9 cellular contexts compared by ENCODE assay signal in the genomic region with DNA sequence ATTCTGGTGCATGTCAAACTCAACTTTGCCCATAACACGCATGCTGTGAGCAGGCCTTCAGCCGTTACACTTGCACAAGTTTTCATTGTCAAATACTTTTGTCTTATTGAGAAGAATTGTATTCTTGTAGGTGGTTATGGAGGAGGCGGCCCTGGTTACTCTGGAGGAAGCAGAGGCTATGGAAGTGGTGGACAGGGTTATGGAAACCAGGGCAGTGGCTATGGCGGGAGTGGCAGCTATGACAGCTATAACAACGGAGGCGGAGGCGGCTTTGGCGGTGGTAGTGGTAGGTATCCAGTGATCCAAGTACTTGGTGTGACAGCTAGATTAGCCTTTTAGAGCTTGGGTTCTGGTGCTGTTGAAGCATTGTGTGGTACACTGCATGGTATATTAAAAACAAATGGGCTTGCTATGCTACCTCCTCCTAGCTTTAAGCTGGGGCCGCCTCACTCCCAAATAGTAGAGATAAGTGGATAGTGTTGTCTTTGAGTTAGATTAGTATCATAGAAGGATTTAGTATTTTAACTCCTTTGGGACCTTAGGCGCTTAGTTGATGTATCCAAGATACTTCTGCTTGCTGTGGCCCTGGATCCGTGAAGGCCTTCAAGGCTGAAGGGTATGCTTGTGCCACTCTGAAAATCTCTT. TPM values are rescaled to one million over a fixed set of nuclear protein-coding genes. Genes with fewer than 3 reads are reported as not detected.
DNase-seq lines count a peak whose midpoint lies in the region; TF ChIP-seq lines count a peak whose summit lies in the region.
"Had no signal": no experiment of that assay in that cellular context is flagged by ENCODE, and none has a peak within 500 bp of the region (broad histone marks: within the 10 kb centered on the region; RNA-seq: fewer than 3 reads in every experiment).

No MANE protein-coding gene starts in this region.

- H3K4me2 ChIP-seq in osteoblast (ENCODE audit: insufficient read depth, low read length), result peak overlapping the region; percentile 98

- peaks cover 0 to 51% (median 0%) of the 10 kb centered on the region in 3 donors for H3K4me1 Mint-ChIP-seq in CD8-positive, alpha-beta memory T cell
- peaks cover 52% of the 10 kb centered on the region for H3K4me1 Mint-ChIP-seq in chondrocyte (ENCODE audit: low read depth)

- H3K4me3 Mint-ChIP-seq in CD8-positive, alpha-beta memory T cell, result peak overlapping the region in 1 of 7 donors; percentile 74
- no peak overlapping the region for H3K4me3 Mint-ChIP-seq in chondrocyte (ENCODE audit: unreplicated experiment)

- DNase-seq in CD8-positive, alpha-beta memory T cell, result no peak
- DNase-seq in MG63 (peak; percentile 22), osteoblast (ENCODE audit: insufficient read length, low spot score, missing footprints) (peak; percentile 22), chondrocyte (ENCODE audit: low spot score) (no peak), NCI-H2227 (lab: John Stamatoyannopoulos, UW; ENCODE audit: unreplicated experiment) (no peak), activated T-cell treated with anti-CD3 and anti-CD28 coated beads for 4 hours (no peak), NCI-H524 (lab: John Stamatoyannopoulos, UW) (no peak)
- no peak for DNase-seq in effector memory CD4-positive, alpha-beta T cell
- DNase-seq: NCI-H774 had no signal

- no peak overlapping the region for H2AFZ ChIP-seq in osteoblast (ENCODE audit: low read length)

- CTCF ChIA-PET in CD8-positive, alpha-beta memory T cell (lab: Charles Lee), result interaction anchor here (1.8 to 2.4 kb wide), 2 partner anchors 11 to 86 kb away, joined by 4 to 7 read pairs; no protein-coding TSS in a partner anchor

- H3K27me3 Mint-ChIP-seq in CD8-positive, alpha-beta memory T cell, result no peaks in the 10 kb centered on the region
- H3K27me3 Mint-ChIP-seq in chondrocyte (ENCODE audit: low read depth), result no peaks in the 10 kb centered on the region

- TF ChIP-seq CTCF in osteoblast (IDR thresholded peaks at IDR 0.05; ENCODE audit: extremely low read depth, low read depth, low read length) (no peak), chondrocyte (IDR thresholded peaks at IDR 0.05) (no peak)

- no peaks in the 10 kb centered on the region for H3K9me3 ChIP-seq in CD8-positive, alpha-beta memory T cell (ENCODE audit: low read length)
- H3K9me3 ChIP-seq in MG63 (no peaks in the 10 kb centered on the region), osteoblast (ENCODE audit: low read depth, low read length) (no peaks in the 10 kb centered on the region)
- H3K9me3 ChIP-seq in effector memory CD4-positive, alpha-beta T cell (ENCODE audit: control insufficient read depth, low read length), result no peaks in the 10 kb centered on the region

- H3K36me3 ChIP-seq in CD8-positive, alpha-beta memory T cell (ENCODE audit: insufficient read depth, low read length), result peaks cover 65% of the 10 kb centered on the region
- peaks cover 88% of the 10 kb centered on the region for H3K36me3 ChIP-seq in MG63
- H3K36me3 ChIP-seq in effector memory CD4-positive, alpha-beta T cell (ENCODE audit: control insufficient read depth, insufficient read depth, low read length), result peaks cover 63% of the 10 kb centered on the region
- peaks cover 62% of the 10 kb centered on the region for H3K36me3 ChIP-seq in osteoblast (ENCODE audit: insufficient read depth, low read length)

- H3K9me3 Mint-ChIP-seq in CD8-positive, alpha-beta memory T cell, result no peaks in the 10 kb centered on the region
- H3K9me3 Mint-ChIP-seq in chondrocyte (ENCODE audit: low read depth), result no peaks in the 10 kb centered on the region

- POLR2A ChIA-PET in CD8-positive, alpha-beta memory T cell (lab: Charles Lee), result interaction anchor here (0.6 to 1.9 kb wide), 3 partner anchors 9 to 76 kb away, joined by 3 to 6 read pairs (median 5); no protein-coding TSS in a partner anchor

- peaks cover 56% of the 10 kb centered on the region for H3K4me1 ChIP-seq in CD8-positive, alpha-beta memory T cell (ENCODE audit: insufficient read depth, low read length)
- H3K4me1 ChIP-seq in effector memory CD4-positive, alpha-beta T cell (ENCODE audit: control insufficient read depth, insufficient read depth, low read length, poor library complexity, severe bottlenecking), result peaks cover 39% of the 10 kb centered on the region
- peaks cover 35% of the 10 kb centered on the region for H3K4me1 ChIP-seq in osteoblast (ENCODE audit: insufficient read depth, low read length)

- H3K79me2 ChIP-seq in osteoblast (ENCODE audit: insufficient read depth, low read length), result peaks cover 50% of the 10 kb centered on the region

- peak overlapping the region in 2 of 8 donors; percentile 81 to 89 for H3K27ac Mint-ChIP-seq in CD8-positive, alpha-beta memory T cell
- H3K27ac Mint-ChIP-seq in chondrocyte (ENCODE audit: unreplicated experiment), result no peak overlapping the region

- H4K20me1 ChIP-seq in osteoblast (ENCODE audit: insufficient read depth, low read length), result peaks cover 57% of the 10 kb centered on the region

- H3K36me3 Mint-ChIP-seq in CD8-positive, alpha-beta memory T cell, result peaks cover 0 to 34% (median 21%) of the 10 kb centered on the region in 3 donors
- peaks cover 54% of the 10 kb centered on the region for H3K36me3 Mint-ChIP-seq in chondrocyte (ENCODE audit: low read depth)

- H3K27me3 ChIP-seq in CD8-positive, alpha-beta memory T cell (ENCODE audit: insufficient read depth, low read length, poor library complexity, severe bottlenecking), result no peaks in the 10 kb centered on the region
- H3K27me3 ChIP-seq in MG63 (no peaks in the 10 kb centered on the region), osteoblast (ENCODE audit: insufficient read depth, low read length) (no peaks in the 10 kb centered on the region)
- H3K27me3 ChIP-seq in effector memory CD4-positive, alpha-beta T cell (replicated peaks; ENCODE audit: control insufficient read depth, insufficient read depth, low read length, poor library complexity, severe bottlenecking), result no peaks in the 10 kb centered on the region

- H3K27ac ChIP-seq in CD8-positive, alpha-beta memory T cell (ENCODE audit: low read depth, low read length), result peak overlapping the region; percentile 32
- H3K27ac ChIP-seq in effector memory CD4-positive, alpha-beta T cell (ENCODE audit: insufficient read depth, low read length, poor library complexity, severe bottlenecking), result peak overlapping the region; percentile 52
- H3K27ac ChIP-seq in osteoblast (ENCODE audit: low read depth, low read length), result peak overlapping the region; percentile 99

- H3K4me3 ChIP-seq in CD8-positive, alpha-beta memory T cell (ENCODE audit: low read length), result peak overlapping the region; percentile 24
- peak overlapping the region; percentile 71 for H3K4me3 ChIP-seq in MG63
- H3K4me3 ChIP-seq in effector memory CD4-positive, alpha-beta T cell (ENCODE audit: insufficient read depth, low read depth, low read length, poor library complexity, severe bottlenecking), result no peak overlapping the region
- peak overlapping the region; percentile 97 for H3K4me3 ChIP-seq in osteoblast (ENCODE audit: insufficient read depth, low read length)

RNA-seq across cellular contexts. Expression of a gene that starts 2.5 kb away (rescaled TPM):
- total RNA-seq in CD8-positive, alpha-beta memory T cell, result 1,000 to 10,000 TPM; 1,970 to 2,000 TPM
- polyA plus RNA-seq in CD8-positive, alpha-beta memory T cell, result 822 TPM
- 84.7 and 146 TPM in 2 replicates for total RNA-seq in MG63 (2014; rRNA removed; shearing (Covaris generic); ENCODE audit: low replicate concordance)
- total RNA-seq in osteoblast (217 and 232 TPM in 2 replicates), chondrocyte (485 to 774 TPM (median 502 TPM) in 3 replicates)

RNA-seq across cellular contexts. Expression of a gene that starts 3.1 kb away (rescaled TPM):
- total RNA-seq in CD8-positive, alpha-beta memory T cell, result 10 to 100 TPM; 82.0 to 87.8 TPM
- 19.2 TPM for polyA plus RNA-seq in CD8-positive, alpha-beta memory T cell
- total RNA-seq in MG63 (2014; rRNA removed; shearing (Covaris generic); ENCODE audit: low replicate concordance), result 20.5 and 26.6 TPM in 2 replicates
- total RNA-seq in osteoblast (37.1 and 37.6 TPM in 2 replicates), chondrocyte (79.4 to 141 TPM (median 81.8 TPM) in 3 replicates)

RNA-seq across cellular contexts. Expression of a gene that starts 17.7 kb away (rescaled TPM):
- not detected for total RNA-seq in CD8-positive, alpha-beta memory T cell
- not detected for polyA plus RNA-seq in CD8-positive, alpha-beta memory T cell
- 0.13 TPM in 1 of 2 replicates, not detected in the other for total RNA-seq in MG63 (2014; rRNA removed; shearing (Covaris generic); ENCODE audit: low replicate concordance)
- total RNA-seq in osteoblast (1.4 and 2.7 TPM in 2 replicates), chondrocyte (not detected in 3 replicates)

RNA-seq across cellular contexts. Expression of a gene that starts 41.9 kb away (rescaled TPM):
- 100 to 1,000 TPM; 112 to 115 TPM for total RNA-seq in CD8-positive, alpha-beta memory T cell
- polyA plus RNA-seq in CD8-positive, alpha-beta memory T cell, result 158 TPM
- total RNA-seq in MG63 (2014; rRNA removed; shearing (Covaris generic); ENCODE audit: low replicate concordance), result 243 and 381 TPM in 2 replicates
- total RNA-seq in osteoblast (96.9 and 104 TPM in 2 replicates), chondrocyte (101 to 119 TPM (median 108 TPM) in 3 replicates)

Comparison
In these comparisons a context has a peak if more than half of its experiments do, and no peak if none do; other contexts are left out.
1. DNase-seq: peak in MG63 (single experiment) and osteoblast (single experiment); none in CD8-positive, alpha-beta memory T cell (0 of 5), effector memory CD4-positive, alpha-beta T cell (0 of 3), chondrocyte (single experiment), NCI-H2227 (single experiment), activated T-cell treated with anti-CD3 and anti-CD28 coated beads for 4 hours (single experiment) and NCI-H524 (0 of 2).
2. H3K27ac ChIP-seq: peak in every context shown above with its lines; median percentile 99 in osteoblast; 52 in effector memory CD4-positive, alpha-beta T cell; 32 in CD8-positive, alpha-beta memory T cell.